ENCODE assay signal across 8 cellular contexts in the genomic region with DNA sequence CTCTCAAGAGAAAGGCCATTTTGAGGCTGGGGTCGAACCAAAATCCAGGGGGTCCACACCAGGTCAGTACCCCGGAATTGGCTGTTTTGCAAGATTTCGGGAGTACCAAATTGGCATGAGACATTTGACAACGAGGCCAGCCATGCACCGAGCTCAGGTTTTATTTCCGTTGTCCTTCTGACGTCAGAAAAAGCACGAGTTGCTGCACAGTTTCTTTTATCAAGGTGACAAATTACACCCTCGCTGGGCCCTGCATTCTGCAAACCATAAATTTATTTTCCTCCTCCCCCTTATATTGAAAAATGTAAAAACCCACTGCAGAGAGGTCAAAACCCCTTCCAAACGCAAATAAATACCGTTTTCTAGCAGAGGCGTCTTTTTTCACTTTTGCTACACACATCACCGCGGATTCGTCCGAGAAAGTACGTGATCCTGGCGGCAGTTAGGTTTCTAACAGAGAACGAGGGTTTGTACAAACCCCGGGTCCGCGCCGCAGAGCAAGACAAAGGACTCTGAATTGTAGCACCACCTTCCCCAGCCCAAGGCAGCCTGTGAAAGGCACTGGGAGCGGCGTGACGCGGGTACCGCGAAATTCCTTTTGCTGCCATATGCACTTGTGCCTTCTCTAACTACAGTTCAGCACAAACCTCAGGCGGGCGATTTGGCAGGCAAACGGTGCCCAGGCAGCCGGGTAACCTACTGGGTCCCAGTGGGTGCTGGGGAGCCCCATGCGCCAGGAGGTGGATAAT. TPM values are rescaled to one million over a fixed set of nuclear protein-coding genes. Genes with fewer than 3 reads are reported as not detected.
DNase-seq lines count a peak whose midpoint lies in the region; ATAC-seq and TF ChIP-seq lines count a peak whose summit lies in the region.

No MANE protein-coding gene starts in this region.

- H3F3A ChIP-seq in PC-3 (ENCODE audit: low read length, unreplicated experiment) = no peaks in the 10 kb centered on the region

- CTCF ChIA-PET in A673 (lab: Charles Lee) (no interaction called here), PC-3 (lab: Charles Lee) (no interaction called here)

- peak overlapping the region; percentile 73 for H3K27ac ChIP-seq in A673 (ENCODE audit: low read depth, low read length, poor library complexity, severe bottlenecking)
- peak overlapping the region; percentile 81 for H3K27ac ChIP-seq in PC-3 (ENCODE audit: low read length)
- H3K27ac ChIP-seq in testis = no peak overlapping the region

- H3K4me3 ChIP-seq in A673 (ENCODE audit: low read depth, low read length, poor library complexity, severe bottlenecking) (peak overlapping the region; percentile 76), PC-3 (ENCODE audit: low read length) (peak overlapping the region; percentile 85), testis (peak overlapping the region; percentile 41 to 68)

- H3K79me2 ChIP-seq in PC-3 (ENCODE audit: low read length) = peaks cover 82% of the 10 kb centered on the region

- H3K9ac ChIP-seq in PC-3 (ENCODE audit: low read length) = peak overlapping the region; percentile 95

- no peaks in the 10 kb centered on the region for H3K9me2 ChIP-seq in PC-3 (replicated peaks; ENCODE audit: low read length)

- H3K36me3 ChIP-seq in A673 (ENCODE audit: insufficient read depth, low read length, poor library complexity, severe bottlenecking) = no peaks in the 10 kb centered on the region
- no peaks in the 10 kb centered on the region for H3K36me3 ChIP-seq in PC-3 (ENCODE audit: low read depth, low read length)
- no peaks in the 10 kb centered on the region for H3K36me3 ChIP-seq in testis (ENCODE audit: low read depth, missing control alignments)

- ATAC-seq in PC-3 (no peak), HG02678 (IDR thresholded peaks at IDR 0.05; ENCODE audit: unreplicated experiment) (no peak)

- intact Hi-C loops in A673 (cut with micrococcal nuclease; ENCODE audit: unreplicated experiment) (loop anchor here (10.0 kb wide), 1 partner anchor 112 kb away; no protein-coding TSS in a partner anchor), PC-3 (cut with micrococcal nuclease) (loop anchor here (5.0 to 10.0 kb wide), 4 partner anchors 60 to 748 kb away; a partner anchor contains a TSS), testis (cut with DNase I; ENCODE audit: low total_unique reads) (no loop called here)

- TSS peak; percentile 34 for BruUV-seq in A673 (replicated peaks; lab: Mats Ljungman, UMichigan)
- TSS peak; percentile 62 for BruUV-seq in PC-3 (replicated peaks; lab: Mats Ljungman, UMichigan)

- WGBS in testis, 2 donors = 17 to 19% methylated on average over 30 to 34 of the region's 34 CpGs

- H3K4me1 ChIP-seq in A673 (ENCODE audit: insufficient read depth, low read length, poor library complexity, severe bottlenecking) (peaks cover 17% of the 10 kb centered on the region), PC-3 (ENCODE audit: insufficient read depth, low read length) (peaks cover 58% of the 10 kb centered on the region), testis (no peaks in the 10 kb centered on the region)

- no peak for TF ChIP-seq POLR2A in testis (IDR thresholded peaks at IDR 0.05)

- peaks cover 54% of the 10 kb centered on the region for H4K20me1 ChIP-seq in PC-3 (ENCODE audit: low read length)

- no peak for TF ChIP-seq CTCF in A673 (conservative IDR thresholded peaks at IDR 0.05; ENCODE audit: low read depth, low read length)
- TF ChIP-seq CTCF in GM20000 (IDR thresholded peaks at IDR 0.05; ENCODE audit: extremely low read depth, missing control alignments) = no peak
- TF ChIP-seq CTCF in PC-3 (conservative IDR thresholded peaks at IDR 0.05; ENCODE audit: low read depth, low read length) = no peak
- TF ChIP-seq CTCF in testis (IDR thresholded peaks at IDR 0.05) = no peak

- peak overlapping the region; percentile 99 for H3K4me2 ChIP-seq in PC-3 (ENCODE audit: low read length)

- DNase-seq in A673 (ENCODE audit: low spot score) (peak; percentile 66), GM20000 (ENCODE audit: low spot score) (peak; percentile 55), PC-3 (peak; percentile 48), activated gamma-delta T cell treated with Interleukin-2 at 50 U/mL for 16 hours (peak; percentile 57), glomerular visceral epithelial cell (ENCODE audit: extremely low spot score) (peak; percentile 63), occipital lobe (lab: John Stamatoyannopoulos, UW) (peak; percentile 27), testis (peak; percentile 53)

- no peaks in the 10 kb centered on the region for H3K9me3 ChIP-seq in A673 (ENCODE audit: low read depth, low read length, poor library complexity, severe bottlenecking)
- no peaks in the 10 kb centered on the region for H3K9me3 ChIP-seq in PC-3 (ENCODE audit: low read length)
- no peaks in the 10 kb centered on the region for H3K9me3 ChIP-seq in testis

- POLR2A ChIA-PET in A673 (lab: Charles Lee; ENCODE audit: low non-redundant PET) (no interaction called here), PC-3 (lab: Charles Lee; ENCODE audit: unreplicated experiment) (interaction anchor here (0.6 to 0.9 kb wide), 3 partner anchors 179 to 409 kb away, joined by 3 to 4 read pairs (median 4); no protein-coding TSS in a partner anchor)

- H3K27me3 ChIP-seq in A673 (replicated peaks; ENCODE audit: insufficient read depth, low read depth, low read length, poor library complexity) = no peaks in the 10 kb centered on the region
- H3K27me3 ChIP-seq in PC-3 (ENCODE audit: low read length) = no peaks in the 10 kb centered on the region
- H3K27me3 ChIP-seq in testis = no peaks in the 10 kb centered on the region

- H2AFZ ChIP-seq in PC-3 (ENCODE audit: low read length) = peak overlapping the region; percentile 26

RNA-seq across cellular contexts. Expression of a gene that starts 1.8 kb away (rescaled TPM):
- 78.9 and 88.9 TPM in 2 replicates for total RNA-seq in A673 (2021)
- total RNA-seq in PC-3 (2014; rRNA removed) = 101 and 107 TPM in 2 replicates
- total RNA-seq in occipital lobe = 310 TPM
- total RNA-seq in testis = 1 to 10 TPM; 1.6 to 8.7 TPM
- 4.0 TPM for polyA plus RNA-seq in testis (ENCODE audit: insufficient read depth, low read depth, low replicate concordance)

Comparison
In these comparisons a context has a peak if more than half of its experiments do, and no peak if none do; other contexts are left out.
1. H3K27ac ChIP-seq: peak in A673 (single experiment) and PC-3 (single experiment); none in testis (0 of 2).
2. Peak in every context shown above with its lines, with median percentiles within 50 percentile points of each other: DNase-seq and H3K4me3 ChIP-seq.